In the genomic region with DNA sequence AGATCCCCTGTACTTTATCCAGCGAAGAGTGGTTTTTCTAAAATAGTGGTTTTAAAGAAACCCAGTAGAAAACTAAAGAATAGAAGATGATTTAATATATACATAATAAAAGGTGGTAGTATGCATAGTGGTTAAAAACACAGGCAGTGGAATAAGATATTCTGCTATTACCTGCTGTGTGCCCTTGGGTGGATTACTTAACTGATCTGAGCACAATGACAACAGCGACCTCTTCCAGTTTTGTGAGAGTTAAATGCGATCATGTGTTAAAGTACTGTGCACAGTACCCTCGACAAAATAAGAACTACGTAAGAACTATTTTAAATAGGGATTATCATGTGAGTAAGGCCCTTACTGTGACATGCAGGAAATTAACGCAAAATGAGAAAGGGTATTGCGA, we compare ENCODE assay signal across 1 cellular context.
TF ChIP-seq lines count a peak whose summit lies in the region.

No MANE protein-coding gene starts in this region.

TF ChIP-seq in GM23338, 12 proteins besides CTCF, POLR2A, EP300 and RAD21 (continued from another document):
- TF ChIP-seq, protein P1, sequence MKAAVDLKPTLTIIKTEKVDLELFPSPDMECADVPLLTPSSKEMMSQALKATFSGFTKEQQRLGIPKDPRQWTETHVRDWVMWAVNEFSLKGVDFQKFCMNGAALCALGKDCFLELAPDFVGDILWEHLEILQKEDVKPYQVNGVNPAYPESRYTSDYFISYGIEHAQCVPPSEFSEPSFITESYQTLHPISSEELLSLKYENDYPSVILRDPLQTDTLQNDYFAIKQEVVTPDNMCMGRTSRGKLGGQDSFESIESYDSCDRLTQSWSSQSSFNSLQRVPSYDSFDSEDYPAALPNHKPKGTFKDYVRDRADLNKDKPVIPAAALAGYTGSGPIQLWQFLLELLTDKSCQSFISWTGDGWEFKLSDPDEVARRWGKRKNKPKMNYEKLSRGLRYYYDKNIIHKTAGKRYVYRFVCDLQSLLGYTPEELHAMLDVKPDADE (IDR thresholded peaks at IDR 0.05) = no peak
- no peak for TF ChIP-seq ZNF331 (CRISPR knock-in tag; IDR thresholded peaks at IDR 0.05; ENCODE audit: low read depth)
